In the genomic region with DNA sequence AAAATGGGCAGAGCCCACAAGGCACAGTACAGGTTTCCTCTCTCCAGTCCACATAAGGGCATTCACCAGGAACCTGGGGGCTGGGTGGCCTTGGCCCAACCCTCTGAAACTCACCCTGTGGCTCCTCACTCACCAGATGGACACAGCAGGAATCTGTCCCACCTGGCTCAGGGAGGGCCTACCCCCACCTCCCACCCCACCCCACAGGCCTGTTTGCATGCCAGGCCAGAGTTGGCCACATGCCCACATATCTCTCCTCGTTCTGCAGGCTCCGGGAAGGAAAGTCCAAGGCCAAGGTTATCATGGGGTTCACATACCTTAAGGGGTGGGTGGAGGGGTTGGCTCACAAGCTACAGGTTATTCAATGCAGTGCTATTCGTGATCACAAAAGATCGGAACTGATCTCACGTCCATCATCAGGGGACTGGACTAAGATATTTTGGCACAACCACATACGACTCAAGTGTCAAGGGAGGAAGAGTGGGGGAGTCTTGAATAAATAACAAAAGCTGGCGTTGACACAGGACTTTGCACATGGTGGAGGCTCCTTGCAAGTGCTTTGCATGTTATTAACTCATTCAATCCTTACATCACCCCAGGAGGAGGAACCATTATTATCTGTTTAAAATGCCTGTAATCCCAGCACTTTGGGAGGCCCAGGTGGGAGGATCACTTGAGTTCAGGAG, we compare ENCODE assay signal across 1 cellular context.
TF ChIP-seq lines count a peak whose summit lies in the region.

No MANE protein-coding gene starts in this region.

TF ChIP-seq in WTC11, 78 proteins besides CTCF, POLR2A, EP300 and RAD21 (continued from another document):
- TF ChIP-seq, protein P1, sequence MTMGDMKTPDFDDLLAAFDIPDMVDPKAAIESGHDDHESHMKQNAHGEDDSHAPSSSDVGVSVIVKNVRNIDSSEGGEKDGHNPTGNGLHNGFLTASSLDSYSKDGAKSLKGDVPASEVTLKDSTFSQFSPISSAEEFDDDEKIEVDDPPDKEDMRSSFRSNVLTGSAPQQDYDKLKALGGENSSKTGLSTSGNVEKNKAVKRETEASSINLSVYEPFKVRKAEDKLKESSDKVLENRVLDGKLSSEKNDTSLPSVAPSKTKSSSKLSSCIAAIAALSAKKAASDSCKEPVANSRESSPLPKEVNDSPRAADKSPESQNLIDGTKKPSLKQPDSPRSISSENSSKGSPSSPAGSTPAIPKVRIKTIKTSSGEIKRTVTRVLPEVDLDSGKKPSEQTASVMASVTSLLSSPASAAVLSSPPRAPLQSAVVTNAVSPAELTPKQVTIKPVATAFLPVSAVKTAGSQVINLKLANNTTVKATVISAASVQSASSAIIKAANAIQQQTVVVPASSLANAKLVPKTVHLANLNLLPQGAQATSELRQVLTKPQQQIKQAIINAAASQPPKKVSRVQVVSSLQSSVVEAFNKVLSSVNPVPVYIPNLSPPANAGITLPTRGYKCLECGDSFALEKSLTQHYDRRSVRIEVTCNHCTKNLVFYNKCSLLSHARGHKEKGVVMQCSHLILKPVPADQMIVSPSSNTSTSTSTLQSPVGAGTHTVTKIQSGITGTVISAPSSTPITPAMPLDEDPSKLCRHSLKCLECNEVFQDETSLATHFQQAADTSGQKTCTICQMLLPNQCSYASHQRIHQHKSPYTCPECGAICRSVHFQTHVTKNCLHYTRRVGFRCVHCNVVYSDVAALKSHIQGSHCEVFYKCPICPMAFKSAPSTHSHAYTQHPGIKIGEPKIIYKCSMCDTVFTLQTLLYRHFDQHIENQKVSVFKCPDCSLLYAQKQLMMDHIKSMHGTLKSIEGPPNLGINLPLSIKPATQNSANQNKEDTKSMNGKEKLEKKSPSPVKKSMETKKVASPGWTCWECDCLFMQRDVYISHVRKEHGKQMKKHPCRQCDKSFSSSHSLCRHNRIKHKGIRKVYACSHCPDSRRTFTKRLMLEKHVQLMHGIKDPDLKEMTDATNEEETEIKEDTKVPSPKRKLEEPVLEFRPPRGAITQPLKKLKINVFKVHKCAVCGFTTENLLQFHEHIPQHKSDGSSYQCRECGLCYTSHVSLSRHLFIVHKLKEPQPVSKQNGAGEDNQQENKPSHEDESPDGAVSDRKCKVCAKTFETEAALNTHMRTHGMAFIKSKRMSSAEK (CRISPR knock-in tag; IDR thresholded peaks at IDR 0.05; ENCODE audit: borderline replicate concordance), result no peak
- TF ChIP-seq OVOL2 (CRISPR knock-in tag; IDR thresholded peaks at IDR 0.05; ENCODE audit: borderline replicate concordance), result no peak
- no peak for TF ChIP-seq ZNF396 (CRISPR knock-in tag; IDR thresholded peaks at IDR 0.05; ENCODE audit: borderline replicate concordance)
- TF ChIP-seq FOXP1 (CRISPR knock-in tag; IDR thresholded peaks at IDR 0.05; ENCODE audit: borderline replicate concordance), result no peak
- TF ChIP-seq, protein P2, sequence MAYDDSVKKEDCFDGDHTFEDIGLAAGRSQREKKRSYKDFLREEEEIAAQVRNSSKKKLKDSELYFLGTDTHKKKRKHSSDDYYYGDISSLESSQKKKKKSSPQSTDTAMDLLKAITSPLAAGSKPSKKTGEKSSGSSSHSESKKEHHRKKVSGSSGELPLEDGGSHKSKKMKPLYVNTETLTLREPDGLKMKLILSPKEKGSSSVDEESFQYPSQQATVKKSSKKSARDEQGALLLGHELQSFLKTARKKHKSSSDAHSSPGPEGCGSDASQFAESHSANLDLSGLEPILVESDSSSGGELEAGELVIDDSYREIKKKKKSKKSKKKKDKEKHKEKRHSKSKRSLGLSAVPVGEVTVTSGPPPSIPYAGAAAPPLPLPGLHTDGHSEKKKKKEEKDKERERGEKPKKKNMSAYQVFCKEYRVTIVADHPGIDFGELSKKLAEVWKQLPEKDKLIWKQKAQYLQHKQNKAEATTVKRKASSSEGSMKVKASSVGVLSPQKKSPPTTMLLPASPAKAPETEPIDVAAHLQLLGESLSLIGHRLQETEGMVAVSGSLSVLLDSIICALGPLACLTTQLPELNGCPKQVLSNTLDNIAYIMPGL (CRISPR knock-in tag; IDR thresholded peaks at IDR 0.05), result no peak
- no peak for TF ChIP-seq IRF2 (CRISPR knock-in tag; IDR thresholded peaks at IDR 0.05; ENCODE audit: borderline replicate concordance, low read depth)
- TF ChIP-seq SOX15 (CRISPR knock-in tag; IDR thresholded peaks at IDR 0.05), result no peak
